Comparison of ENCODE assay signal across 8 cellular contexts in genomic region chr14:20631023-20631820, GRCh38.
DNase-seq lines count a peak whose midpoint lies in the region; ATAC-seq, FAIRE-seq and TF ChIP-seq lines count a peak whose summit lies in the region.

No MANE protein-coding gene starts in this region.

- no peak overlapping the region for H3K9ac ChIP-seq in stomach smooth muscle (ENCODE audit: low read length in 2 of 2)

- H3K4me3 ChIP-seq in WI38 (ENCODE audit: low read depth, low read length) (peak overlapping the region; percentile 49), stomach smooth muscle (ENCODE audit: low read length in 2 of 2) (peak overlapping the region; percentile 20 to 68)

- no peak for TF ChIP-seq CTCF in WI38 (IDR thresholded peaks at IDR 0.05; ENCODE audit: low read depth, low read length)

- no peak overlapping the region for H3K27ac ChIP-seq in stomach smooth muscle (ENCODE audit: low read length)

- H3K4me1 ChIP-seq in stomach smooth muscle (ENCODE audit: control insufficient read depth, insufficient read depth, low read length): peaks cover 11% of the 10 kb centered on the region

- H3K27me3 ChIP-seq in stomach smooth muscle (ENCODE audit: control insufficient read depth in 1 of 2, insufficient read depth in 2 of 2, low read length in 2 of 2): peaks cover 35 to 59% of the 10 kb centered on the region in 2 donors

- H3K9me3 ChIP-seq in stomach smooth muscle (ENCODE audit: control insufficient read depth in 2 of 2, low read length in 2 of 2): peaks cover 0 to 2% of the 10 kb centered on the region in 2 donors

- no peaks in the 10 kb centered on the region for H3K36me3 ChIP-seq in stomach smooth muscle (ENCODE audit: control insufficient read depth in 2 of 2, insufficient read depth in 2 of 2, low read length in 2 of 2)

- no peak for ATAC-seq in HG03442 (IDR thresholded peaks at IDR 0.05; ENCODE audit: unreplicated experiment)
- ATAC-seq in HG03521 (IDR thresholded peaks at IDR 0.05; ENCODE audit: unreplicated experiment): no peak

- peak; percentile 90 for FAIRE-seq in G401.6 (lab: Jason Lieb, UNC)

- peak; percentile 62 for DNase-seq in NCI-H1105 treated with DMSO at 0.1 percent for 48 hours (lab: John Stamatoyannopoulos, UW)
- peak; percentile 43 for DNase-seq in effector CD4-positive, alpha-beta T cell
- DNase-seq in medulla oblongata (ENCODE audit: extremely low spot score): peak; percentile 67
